22 cellular contexts compared by ENCODE assay signal in the genomic region with DNA sequence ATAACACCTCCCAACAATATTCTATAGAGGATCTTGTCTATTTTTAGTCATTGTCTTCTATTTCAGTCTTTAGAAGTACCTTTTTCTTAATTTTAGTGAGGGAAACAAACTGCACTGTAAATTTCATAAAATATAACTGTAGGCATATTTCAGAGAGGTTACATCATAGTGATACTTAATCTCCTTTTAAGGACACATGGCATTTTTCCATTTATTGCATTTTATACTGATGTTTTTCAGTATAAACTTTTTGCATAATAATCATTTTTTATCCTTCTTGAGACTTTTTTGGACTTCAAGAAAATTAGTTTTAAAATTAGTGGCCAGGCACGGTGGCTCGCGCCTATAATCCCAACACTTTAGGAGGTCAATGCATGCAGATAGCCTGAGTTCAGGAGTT.
"Had no signal": no experiment of that assay in that cellular context is flagged by ENCODE, and none has a peak within 500 bp of the region (broad histone marks: within the 10 kb centered on the region; RNA-seq: fewer than 3 reads in every experiment).

No MANE protein-coding gene starts in this region.

- H3K27ac Mint-ChIP-seq: activated CD8-positive, alpha-beta T cell treated with anti-CD3 and anti-CD28 coated beads for 36 hours; activated naive CD4-positive, alpha-beta T cell treated with anti-CD3 and anti-CD28 coated beads, Interleukin-2, amount 10 ng/mL, durations not matched to agents 7 days and 5 days; activated T-cell treated with anti-CD3 and anti-CD28 coated beads, Interleukin-2, amount 50 U/mL, for 72 hours; activated T-helper 2 cell treated with anti-CD3 and anti-CD28 coated beads, Interferon-gamma antibody, Interleukin-2, Interleukin-4, amounts not matched to agents 10 μg/mL and 5 μg/mL and 100 μg/mL, durations not matched to agents 14 hours and 24 hours and 36 hours; T-helper 1 cell treated with Interleukin-12 subunit alpha and Interleukin-12 subunit beta and Interleukin-4 antibody, amounts not matched to agents 30 μg/mL and 1 μg/mL, for 36 hours had no signal

- H3K27ac ChIP-seq: brain microvascular endothelial cell, cardiac muscle cell, KMS-11 had no signal

- H3K36me3 ChIP-seq: brain microvascular endothelial cell, cardiac muscle cell had no signal

- FAIRE-seq: RCC 7860 had no signal

- H3K4me3 ChIP-seq: cardiac muscle cell, MG63 had no signal

- H3K9ac ChIP-seq: KMS-11 had no signal

- ATAC-seq: activated CD4-positive, CD25-positive, alpha-beta regulatory T cell treated with anti-CD3 and anti-CD28 coated beads, Interleukin-2, amount 50 U/mL, for 24 hours; activated CD8-positive, alpha-beta T cell treated with anti-CD3 and anti-CD28 coated beads for 36 hours; activated T-cell treated with anti-CD3 and anti-CD28 coated beads, Interleukin-2, amount 50 U/mL, for 72 hours had no signal

- H3K4me2 ChIP-seq: KMS-11 had no signal

- H3K4me3 Mint-ChIP-seq: activated CD8-positive, alpha-beta T cell treated with anti-CD3 and anti-CD28 coated beads for 36 hours; activated naive CD4-positive, alpha-beta T cell treated with anti-CD3 and anti-CD28 coated beads, Interleukin-2, amount 10 ng/mL, durations not matched to agents 7 days and 5 days; activated naive CD8-positive, alpha-beta T cell treated with anti-CD3 and anti-CD28 coated beads for 36 hours; activated T-cell treated with anti-CD3 and anti-CD28 coated beads, Interleukin-2, amount 50 U/mL, for 72 hours; T-helper 1 cell treated with Interleukin-12 subunit alpha and Interleukin-12 subunit beta and Interleukin-4 antibody, amounts not matched to agents 30 μg/mL and 1 μg/mL, for 36 hours had no signal

- DNase-seq: activated CD4-positive, alpha-beta T cell treated with anti-CD3 and anti-CD28 coated beads for 4 hours; activated CD8-positive, alpha-beta memory T cell treated with anti-CD3 and anti-CD28 coated beads, Interleukin-2, amount 50 U/mL, for 4 hours; activated CD8-positive, alpha-beta T cell treated with anti-CD3 and anti-CD28 coated beads for 36 hours; activated gamma-delta T cell treated with Interleukin-2 at 50 U/mL for 16 hours; activated naive CD4-positive, alpha-beta T cell treated with anti-CD3 and anti-CD28 coated beads, Interleukin-2, amount 10 ng/mL, durations not matched to agents 7 days and 5 days; activated naive CD8-positive, alpha-beta T cell treated with anti-CD3 and anti-CD28 coated beads for 36 hours; activated T-cell treated with anti-CD3 and anti-CD28 coated beads, Interleukin-2, amount 50 U/mL, for 72 hours; MG63; NCI-H1105; NCI-H1436; NCI-H187; NCI-H2081; NCI-H524; PC-3; SHP77 treated with DMSO at 0.1 percent for 48 hours had no signal

- H3K27me3 Mint-ChIP-seq: activated CD8-positive, alpha-beta T cell treated with anti-CD3 and anti-CD28 coated beads for 36 hours; activated naive CD4-positive, alpha-beta T cell treated with anti-CD3 and anti-CD28 coated beads, Interleukin-2, amount 10 ng/mL, durations not matched to agents 7 days and 5 days; activated naive CD8-positive, alpha-beta T cell treated with anti-CD3 and anti-CD28 coated beads for 36 hours had no signal

- H3K27me3 ChIP-seq: brain microvascular endothelial cell, cardiac muscle cell, MG63 had no signal
